In genomic region chr1:157961805-157962762, GRCh38 we compare ENCODE assay signal across 12 cellular contexts. TPM values are rescaled to one million over a fixed set of nuclear protein-coding genes. Genes with fewer than 3 reads are reported as not detected.
DNase-seq lines count a peak whose midpoint lies in the region; ATAC-seq, FAIRE-seq and TF ChIP-seq lines count a peak whose summit lies in the region.
"Had no signal": no experiment of that assay in that cellular context is flagged by ENCODE, and none has a peak within 500 bp of the region (broad histone marks: within the 10 kb centered on the region; RNA-seq: fewer than 3 reads in every experiment).

No MANE protein-coding gene starts in this region.

- no peak overlapping the region for H2AK5ac ChIP-seq in H1 (ENCODE audit: low read depth, low read length)

- H3K23me2 ChIP-seq in H1 (ENCODE audit: low read depth, low read length), result no peaks in the 10 kb centered on the region

- CTCF ChIA-PET in H1 (lab: Charles Lee; ENCODE audit: partially characterized antibody), result interaction anchor here (0.7 to 53.4 kb wide), 25 partner anchors 10 to 372 kb away, joined by 3 to 2918 read pairs (median 5); partner anchors contain the start of gene KIRREL1

- H4K5ac ChIP-seq in H1 (ENCODE audit: insufficient read length, low read depth, low read length), result no peak overlapping the region

- no peaks in the 10 kb centered on the region for H3K79me2 ChIP-seq in H1 (ENCODE audit: control insufficient read depth in 1 of 2, insufficient read depth in 2 of 2, low read length in 2 of 2)

- no peak overlapping the region for H3K18ac ChIP-seq in H1 (ENCODE audit: extremely low read depth, low read length)

- no peak overlapping the region for H3K4me3 ChIP-seq in H1 (ENCODE audit: extremely low read depth in 1 of 4, insufficient read depth in 2 of 4, low read depth in 3 of 4, low read length in 4 of 4)
- no peak overlapping the region for H3K4me3 ChIP-seq in testis

- no peak overlapping the region for H3K4me2 ChIP-seq in H1 (ENCODE audit: insufficient read depth in 1 of 2, low read depth in 2 of 2, low read length in 2 of 2)

- H3K9me3 ChIP-seq in H1 (ENCODE audit: insufficient read depth in 2 of 2, low read depth in 1 of 2, low read length in 1 of 2) (no peaks in the 10 kb centered on the region), testis (no peaks in the 10 kb centered on the region)

- H2AFZ ChIP-seq in H1 (ENCODE audit: low read length), result no peak overlapping the region; the same call in 1 of the 2 replicates

- no peak overlapping the region for H3K9ac ChIP-seq in H1 (replicated peaks in 1 of 4; ENCODE audit: extremely low read depth in 1 of 4, low read depth in 3 of 4, low read length in 3 of 4)

- TF ChIP-seq POLR2A in H1 (IDR thresholded peaks at IDR 0.05; ENCODE audit: control extremely low read depth in 1 of 2, low read depth in 2 of 2, low read length in 2 of 2), result no peak
- no peak for TF ChIP-seq POLR2A in testis (IDR thresholded peaks at IDR 0.05)

- POLR2A ChIA-PET in H1 (lab: Charles Lee; ENCODE audit: partially characterized antibody), result interaction anchor here (1.3 to 1.8 kb wide), 2 partner anchors 159 to 163 kb away, joined by 3 to 4 read pairs; no protein-coding TSS in a partner anchor

- H3K14ac ChIP-seq in H1 (ENCODE audit: insufficient read length), result no peak overlapping the region

- H2BK5ac ChIP-seq in H1 (ENCODE audit: low read depth, low read length), result no peak overlapping the region

- H3K27ac Mint-ChIP-seq in activated naive CD4-positive, alpha-beta T cell treated with anti-CD3 and anti-CD28 coated beads, Interleukin-2, amount 50 U/mL, for 72 hours, result no peak overlapping the region
- H3K27ac Mint-ChIP-seq: CD14-positive monocyte had no signal

- H4K8ac ChIP-seq in H1 (ENCODE audit: extremely low read depth, insufficient read depth, low read length), result no peak overlapping the region

- H2BK12ac ChIP-seq in H1 (ENCODE audit: low read depth, low read length), result 0 out of 2 replicates have a peak overlapping the region, but pooled peaks have one; percentile 11

- no peak overlapping the region for H2BK20ac ChIP-seq in H1 (ENCODE audit: low read length)

- no peaks in the 10 kb centered on the region for H3K36me3 Mint-ChIP-seq in activated naive CD4-positive, alpha-beta T cell treated with anti-CD3 and anti-CD28 coated beads, Interleukin-2, amount 50 U/mL, for 72 hours
- H3K36me3 Mint-ChIP-seq: brain, CD14-positive monocyte had no signal

- H3K27ac ChIP-seq in H1 (ENCODE audit: low read depth, low read length), result no peak overlapping the region
- no peak overlapping the region for H3K27ac ChIP-seq in testis

- TF ChIP-seq EP300 in H1 (IDR thresholded peaks at IDR 0.05; ENCODE audit: borderline replicate concordance in 1 of 2, low read depth in 2 of 2, low read length in 2 of 2), result no peak

- no peak for FAIRE-seq in H1 (lab: Jason Lieb, UNC)

- H3K4me1 ChIP-seq in H1 (replicated peaks in 1 of 4; ENCODE audit: control insufficient read depth in 3 of 4, insufficient read depth in 4 of 4, low read length in 3 of 4) (peaks cover 0 to 8% (median 1%) of the 10 kb centered on the region in 4 experiments; a peak in 3 of 7 replicates), testis (no peaks in the 10 kb centered on the region)

- H3K4ac ChIP-seq in H1 (replicated peaks; ENCODE audit: insufficient read length, low read depth, low read length), result no peak overlapping the region

- no peaks in the 10 kb centered on the region for H4K20me1 ChIP-seq in H1 (replicated peaks in 1 of 2; ENCODE audit: control insufficient read depth in 1 of 2, insufficient read depth in 2 of 2, low read length in 2 of 2)

- H3K79me1 ChIP-seq in H1 (ENCODE audit: low read depth, low read length), result no peaks in the 10 kb centered on the region

- no peak for DNase-seq in activated naive CD4-positive, alpha-beta T cell treated with anti-CD3 and anti-CD28 coated beads, Interleukin-2, amount 50 U/mL, for 72 hours (ENCODE audit: low spot score in 2 of 2)
- no peak for DNase-seq in activated naive CD4-positive, alpha-beta T cell treated with Interleukin-2 at 50 U/mL for 16 hours
- peak; percentile 79 for DNase-seq in LHCN-M2 (ENCODE audit: low read depth)
- no peak for DNase-seq in H1 (ENCODE audit: low read depth in 1 of 2, low spot score in 2 of 2)
- DNase-seq in stimulated activated naive CD8-positive, alpha-beta T cell treated with anti-CD3 and anti-CD28 coated beads, Interleukin-15, Interleukin-2, amounts not matched to agents 100 U/mL and 50 U/mL, for 24 hours, result no peak
- DNase-seq in NCI-H1694 treated with DMSO at 0.1 percent for 48 hours (lab: John Stamatoyannopoulos, UW), result no peak
- no peak for DNase-seq in testis
- DNase-seq in Ammon's horn (ENCODE audit: low spot score), result no peak
- DNase-seq: Kasumi-1 had no signal

- H3K27me3 ChIP-seq in H1 (replicated peaks in 1 of 4; ENCODE audit: control insufficient read depth in 3 of 4, extremely low read depth in 1 of 4, insufficient read depth in 3 of 4, low read length in 3 of 4) (peaks cover 0 to 2% (median 0%) of the 10 kb centered on the region in 4 experiments; a peak in 1 of 7 replicates), testis (no peaks in the 10 kb centered on the region)

- no peak overlapping the region for H3K23ac ChIP-seq in H1 (ENCODE audit: insufficient read length)

- 85% methylated on average over 11 of the region's 11 CpGs; no CpG with 5 or more reads in 1 of the 2 experiments for WGBS in H1 (ENCODE audit: extremely low coverage in 1 of 2, insufficient coverage in 1 of 2, insufficient read length in 1 of 2, insufficient replicate concordance in 2 of 2, low coverage in 1 of 2, low lambda C conversion rate in 2 of 2, missing lambda C conversion rate in 1 of 2), 2 experiments
- WGBS in testis, 2 donors, result 68% methylated on average over 11 of the region's 11 CpGs

- no peak overlapping the region for H3K56ac ChIP-seq in H1 (replicated peaks; ENCODE audit: insufficient read length, low read depth, low read length)

- no peak for TF ChIP-seq RAD21 in H1 (IDR thresholded peaks at IDR 0.05 in 1 of 2, conservative IDR thresholded peaks at IDR 0.05 in 1 of 2; ENCODE audit: low read depth in 2 of 2, low read length in 2 of 2)

- H4K91ac ChIP-seq in H1 (replicated peaks; ENCODE audit: insufficient read length, low read length), result no peak overlapping the region

- H3K9me3 Mint-ChIP-seq in activated naive CD4-positive, alpha-beta T cell treated with anti-CD3 and anti-CD28 coated beads, Interleukin-2, amount 50 U/mL, for 72 hours, result no peaks in the 10 kb centered on the region
- H3K9me3 Mint-ChIP-seq: brain had no signal

- intact Hi-C loops in testis (cut with DNase I; ENCODE audit: low total_unique reads), result no loop called here

- TF ChIP-seq CTCF in H1 (IDR thresholded peaks at IDR 0.05; ENCODE audit: control extremely low read depth in 1 of 3, insufficient read depth in 1 of 3, low read depth in 1 of 3, low read length in 3 of 3), result no peak
- no peak for TF ChIP-seq CTCF in testis (IDR thresholded peaks at IDR 0.05)

- H3K36me3 ChIP-seq in H1 (ENCODE audit: control insufficient read depth in 2 of 4, insufficient read depth in 4 of 4, low read length in 3 of 4) (no peaks in the 10 kb centered on the region), testis (ENCODE audit: low read depth, missing control alignments) (no peaks in the 10 kb centered on the region)

- no peak overlapping the region for H2BK15ac ChIP-seq in H1 (ENCODE audit: low read length)

- ATAC-seq in activated naive CD4-positive, alpha-beta T cell treated with anti-CD3 and anti-CD28 coated beads, Interleukin-2, amount 50 U/mL, for 72 hours, result peak; percentile 56 to 67
- ATAC-seq in stimulated activated naive CD8-positive, alpha-beta T cell treated with anti-CD3 and anti-CD28 coated beads, Interleukin-15, Interleukin-2, amounts not matched to agents 100 U/mL and 50 U/mL, for 24 hours, result peak; percentile 61

- H2BK120ac ChIP-seq in H1 (replicated peaks; ENCODE audit: low read depth, low read length), result no peak overlapping the region

TF ChIP-seq in H1, 55 proteins besides CTCF, POLR2A, EP300 and RAD21:
- no peak for TF ChIP-seq SIN3A (conservative IDR thresholded peaks at IDR 0.05 in 1 of 2, IDR thresholded peaks at IDR 0.05 in 1 of 2; ENCODE audit: low read depth in 1 of 2, low read length in 2 of 2)
- TF ChIP-seq CHD2 (IDR thresholded peaks at IDR 0.05; ENCODE audit: low read length), result no peak
- no peak for TF ChIP-seq SP1 (IDR thresholded peaks at IDR 0.05; ENCODE audit: low read depth, low read length)
- TF ChIP-seq RFX5 (IDR thresholded peaks at IDR 0.05; ENCODE audit: borderline replicate concordance, low read depth, low read length), result no peak
- TF ChIP-seq FOSL1 (IDR thresholded peaks at IDR 0.05; ENCODE audit: insufficient read depth, low read depth, low read length), result no peak
- TF ChIP-seq CTBP2 (IDR thresholded peaks at IDR 0.05; ENCODE audit: borderline replicate concordance, insufficient read depth, insufficient read length, low read length), result no peak
- no peak for TF ChIP-seq ATF2 (IDR thresholded peaks at IDR 0.05; ENCODE audit: low read length)
- no peak for TF ChIP-seq SIRT6 (IDR thresholded peaks at IDR 0.05; ENCODE audit: low read length)

RNA-seq across cellular contexts. Expression of gene KIRREL1, which starts 31.4 kb away (rescaled TPM):
- under 1 TPM in 1 of 2 donors, not detected in 1; 0.08 TPM for total RNA-seq in activated naive CD4-positive, alpha-beta T cell treated with anti-CD3 and anti-CD28 coated beads, Interleukin-2, amount 50 U/mL, for 72 hours
- total RNA-seq in LHCN-M2 (2014; rRNA removed), result 78.8 and 79.9 TPM in 2 replicates
- polyA plus RNA-seq in LHCN-M2 (2012), result 53.2 TPM
- total RNA-seq in H1 (2021; fragmentation: NEBNext Ultra II Directional; extraction: Animal tissue kit (Norgen Biotek cat#: 25700)), result 39.0 and 41.8 TPM in 2 replicates
- 14.2 and 22.9 TPM in 2 replicates for polyA plus RNA-seq in H1 (2011; rRNA removed)
- 12.9 TPM for polyA plus RNA-seq in H1 (2011; cell fraction: cytosol; rRNA removed)
- 36.8 TPM for polyA plus RNA-seq in H1 (2011; cell fraction: nucleus; rRNA removed)
- 19.9 to 26.0 TPM (median 24.2 TPM) in 4 replicates for polyA plus RNA-seq in H1 (2012, experiment 1 of 2)
- polyA plus RNA-seq in H1 (2012, experiment 2 of 2), result 13.6 TPM
- 25.7 TPM for polyA plus RNA-seq in H1 (2013, experiment 1 of 2)
- polyA plus RNA-seq in H1 (2013, experiment 2 of 2), result 28.4 TPM
- 27.1 and 34.3 TPM in 2 replicates for polyA minus RNA-seq in H1 (2011; rRNA and poly(A)+ RNA removed)
- 19.2 TPM for polyA minus RNA-seq in H1 (2011; cell fraction: cytosol; rRNA and poly(A)+ RNA removed)
- 21.7 TPM for polyA minus RNA-seq in H1 (2011; cell fraction: nucleus; rRNA and poly(A)+ RNA removed)
- 10 to 100 TPM; 19.9 to 31.9 TPM for total RNA-seq in testis
- polyA plus RNA-seq in testis (ENCODE audit: insufficient read depth, low read depth, low replicate concordance), result 15.5 TPM
- total RNA-seq: T-helper 2 cell treated with Interferon-gamma antibody and Interleukin-4, amounts not matched to agents 100 ng/mL and 5 ng/mL, for 36 hours had no signal
- polyA plus RNA-seq: CD14-positive monocyte had no signal

Comparison
In these comparisons a context has a peak if more than half of its experiments do, and no peak if none do; other contexts are left out.
1. RNA of gene KIRREL1, which starts 31.4 kb away (total RNA-seq): 78.8 to 79.9 TPM in LHCN-M2, 39.0 to 41.8 TPM in H1 and 19.9 to 31.9 TPM in testis; 0.08 TPM in activated naive CD4-positive, alpha-beta T cell treated with anti-CD3 and anti-CD28 coated beads, Interleukin-2, amount 50 U/mL, for 72 hours; every median in the first group is over 10 times any median in the second.